In the genomic region with DNA sequence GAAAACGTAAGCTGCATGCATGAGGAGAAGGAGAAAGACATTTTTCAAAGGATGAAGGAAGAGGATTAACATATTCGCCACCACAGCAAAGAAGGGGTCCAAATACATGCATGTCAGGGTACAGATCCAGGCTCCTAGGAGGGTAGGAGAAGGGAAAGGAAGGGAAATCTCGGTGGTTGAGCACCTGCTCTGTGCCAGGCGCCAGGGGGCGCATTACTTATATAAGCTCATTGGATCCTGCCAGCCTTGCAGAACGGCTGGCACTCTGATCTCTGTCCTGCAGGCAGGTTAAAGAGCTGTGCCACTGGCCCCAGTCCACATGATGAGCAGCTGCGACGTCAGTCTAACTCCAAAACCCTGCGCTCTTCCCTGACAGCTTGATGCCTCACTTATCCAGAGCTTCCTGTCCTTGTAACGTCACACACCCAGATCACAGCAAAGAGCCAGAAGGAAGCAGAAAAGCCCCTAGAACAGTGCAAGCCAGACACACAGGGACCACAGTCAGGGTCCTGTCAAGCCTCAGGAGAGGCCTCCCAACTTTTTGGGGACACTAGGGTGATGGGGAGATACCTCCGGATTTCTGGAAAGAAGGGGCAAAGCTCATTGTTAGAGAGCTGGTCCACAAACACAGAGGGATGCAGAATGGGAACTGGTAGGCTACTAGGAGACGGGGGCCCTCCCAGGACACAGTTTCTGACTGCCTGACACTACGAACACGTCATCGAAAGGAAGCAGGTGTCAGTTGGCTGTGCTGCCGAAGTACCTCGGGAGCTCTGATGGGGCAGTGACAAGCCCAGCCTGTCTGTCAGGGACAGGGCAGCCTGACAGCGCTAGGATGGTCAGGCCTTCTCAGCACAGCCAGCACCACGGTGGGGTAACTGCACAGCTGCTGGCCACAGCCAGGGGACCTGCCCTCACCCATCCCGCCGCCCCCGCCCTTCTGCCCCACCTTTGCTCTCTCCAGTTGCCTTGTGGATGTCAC, we compare ENCODE assay signal across 8 cellular contexts.
DNase-seq lines count a peak whose midpoint lies in the region; ATAC-seq and TF ChIP-seq lines count a peak whose summit lies in the region.

No MANE protein-coding gene starts in this region.

- H3K36me3 ChIP-seq in CD8-positive, alpha-beta T cell (ENCODE audit: insufficient read depth, low read length) = no peaks in the 10 kb centered on the region

- no peak overlapping the region for H3K4me3 ChIP-seq in CD8-positive, alpha-beta T cell (ENCODE audit: low read depth, low read length)
- H3K4me3 ChIP-seq in retinal pigment epithelial cell (ENCODE audit: low read length) = no peak overlapping the region

- no peak overlapping the region for H3K4me3 Mint-ChIP-seq in CD8-positive, alpha-beta T cell
- H3K4me3 Mint-ChIP-seq in activated naive CD8-positive, alpha-beta T cell treated with anti-CD3 and anti-CD28 coated beads for 36 hours = no peak overlapping the region

- TF ChIP-seq CTCF in CD8-positive, alpha-beta T cell (IDR thresholded peaks at IDR 0.05) = peak; percentile 49
- TF ChIP-seq CTCF in retinal pigment epithelial cell (conservative IDR thresholded peaks at IDR 0.05; ENCODE audit: low read depth, low read length) = peak; percentile 84

- peak in 5 of 7 experiments; percentile 7 to 51 (median 30) for DNase-seq in CD8-positive, alpha-beta T cell
- DNase-seq in GM19240 (ENCODE audit: insufficient read length, low spot score) (peak; percentile 20), HT1080 (ENCODE audit: low read depth) (peak; percentile 58), NCI-H82 (lab: John Stamatoyannopoulos, UW) (peak; percentile 95), left cardiac atrium (peak; percentile 68), retinal pigment epithelial cell (ENCODE audit: low read depth) (peak; percentile 22)
- DNase-seq in activated naive CD8-positive, alpha-beta T cell treated with anti-CD3 and anti-CD28 coated beads for 36 hours = peak; percentile 44

- no peak overlapping the region for H3K27ac Mint-ChIP-seq in CD8-positive, alpha-beta T cell
- H3K27ac Mint-ChIP-seq in activated naive CD8-positive, alpha-beta T cell treated with anti-CD3 and anti-CD28 coated beads for 36 hours = no peak overlapping the region

- no peaks in the 10 kb centered on the region for H3K27me3 ChIP-seq in CD8-positive, alpha-beta T cell (ENCODE audit: insufficient read depth, low read length)

- no peaks in the 10 kb centered on the region for H3K9me3 Mint-ChIP-seq in CD8-positive, alpha-beta T cell
- H3K9me3 Mint-ChIP-seq in activated naive CD8-positive, alpha-beta T cell treated with anti-CD3 and anti-CD28 coated beads for 36 hours = no peaks in the 10 kb centered on the region

- no peaks in the 10 kb centered on the region for H3K4me1 ChIP-seq in CD8-positive, alpha-beta T cell (ENCODE audit: insufficient read depth, low read length)

- POLR2A ChIA-PET in CD8-positive, alpha-beta T cell (lab: Charles Lee) = interaction anchor here (1.1 kb wide), 1 partner anchor 15 kb away, joined by 3 read pairs; no protein-coding TSS in a partner anchor

- no peak for ATAC-seq in CD8-positive, alpha-beta T cell
- ATAC-seq in left cardiac atrium (peak; percentile 64 to 67), HG03457 (IDR thresholded peaks at IDR 0.05; ENCODE audit: unreplicated experiment) (no peak)

- H3K27ac ChIP-seq in CD8-positive, alpha-beta T cell (ENCODE audit: low read depth, low read length) = no peak overlapping the region

- no peaks in the 10 kb centered on the region for H3K9me3 ChIP-seq in CD8-positive, alpha-beta T cell (ENCODE audit: low read length)

- H3K4me1 Mint-ChIP-seq in CD8-positive, alpha-beta T cell (ENCODE audit: low read depth) = no peaks in the 10 kb centered on the region
- peaks cover 2% of the 10 kb centered on the region for H3K4me1 Mint-ChIP-seq in activated naive CD8-positive, alpha-beta T cell treated with anti-CD3 and anti-CD28 coated beads for 36 hours

- intact Hi-C loops in CD8-positive, alpha-beta T cell (cut with DNase I, micrococcal nuclease) = loop anchor here (2.0 to 5.0 kb wide), 3 partner anchors 139 to 1671 kb away; no protein-coding TSS in a partner anchor
- intact Hi-C loops in left cardiac atrium (cut with DNase I) = loop anchor here in 1 of 2 donors (5.0 kb wide), 1 partner anchor 140 kb away; no protein-coding TSS in a partner anchor

- no peaks in the 10 kb centered on the region for H3K36me3 Mint-ChIP-seq in CD8-positive, alpha-beta T cell
- H3K36me3 Mint-ChIP-seq in activated naive CD8-positive, alpha-beta T cell treated with anti-CD3 and anti-CD28 coated beads for 36 hours = no peaks in the 10 kb centered on the region

- CTCF ChIA-PET in CD8-positive, alpha-beta T cell (lab: Charles Lee) = interaction anchor here (0.7 to 1.8 kb wide), 14 partner anchors 8 to 584 kb away, joined by 3 to 6 read pairs (median 4); no protein-coding TSS in a partner anchor

- H3K27me3 Mint-ChIP-seq in CD8-positive, alpha-beta T cell (ENCODE audit: low read depth) = peaks cover 24% of the 10 kb centered on the region
- peaks cover 26% of the 10 kb centered on the region for H3K27me3 Mint-ChIP-seq in activated naive CD8-positive, alpha-beta T cell treated with anti-CD3 and anti-CD28 coated beads for 36 hours

Comparison
In these comparisons a context has a peak if more than half of its experiments do, and no peak if none do; other contexts are left out.
1. ATAC-seq: peak in left cardiac atrium (2 of 2); none in CD8-positive, alpha-beta T cell (single experiment) and HG03457 (single experiment).
2. DNase-seq: peak in every context shown above with its lines; median percentile 95 in NCI-H82; 68 in left cardiac atrium; 58 in HT1080; 44 in activated naive CD8-positive, alpha-beta T cell treated with anti-CD3 and anti-CD28 coated beads for 36 hours; 30 in CD8-positive, alpha-beta T cell; 22 in retinal pigment epithelial cell; 20 in GM19240.